ENCODE assay signal across 2 cellular contexts in genomic region chr5:80555099-80555498, GRCh38.
TF ChIP-seq lines count a peak whose summit lies in the region.

No MANE protein-coding gene starts in this region.

TF ChIP-seq in GM23338, 12 proteins besides CTCF, POLR2A, EP300 and RAD21:
- TF ChIP-seq CREB1 (CRISPR knock-in tag; IDR thresholded peaks at IDR 0.05; ENCODE audit: low read depth) (no peak), ETS1 (IDR thresholded peaks at IDR 0.05) (no peak), STAT1 (IDR thresholded peaks at IDR 0.05; ENCODE audit: unreplicated experiment) (no peak), REST (IDR thresholded peaks at IDR 0.05; ENCODE audit: unreplicated experiment) (no peak), JUNB (IDR thresholded peaks at IDR 0.05; ENCODE audit: unreplicated experiment) (no peak), NANOG (IDR thresholded peaks at IDR 0.05; ENCODE audit: borderline replicate concordance) (no peak), ZNF331 (CRISPR knock-in tag; IDR thresholded peaks at IDR 0.05; ENCODE audit: low read depth) (no peak), ZNF462 (CRISPR knock-in tag; IDR thresholded peaks at IDR 0.05) (no peak), ZNF114 (CRISPR knock-in tag; IDR thresholded peaks at IDR 0.05) (no peak), EZH2 (IDR thresholded peaks at IDR 0.05; ENCODE audit: low read depth, unreplicated experiment) (no peak), EZH2phosphoT487 (IDR thresholded peaks at IDR 0.05; ENCODE audit: unreplicated experiment) (no peak), POLR2AphosphoS5 (IDR thresholded peaks at IDR 0.05; ENCODE audit: low read depth) (no peak)

TF ChIP-seq in H1, 55 proteins besides CTCF, POLR2A, EP300 and RAD21:
- TF ChIP-seq SP4 (IDR thresholded peaks at IDR 0.05; ENCODE audit: low read length), result no peak
- TF ChIP-seq PHF8 (conservative IDR thresholded peaks at IDR 0.05; ENCODE audit: low read depth, low read length), result no peak
- no peak for TF ChIP-seq TEAD4 (IDR thresholded peaks at IDR 0.05; ENCODE audit: low read depth, low read length)
- TF ChIP-seq TAF1 (IDR thresholded peaks at IDR 0.05; ENCODE audit: low read depth, low read length), result no peak
- no peak for TF ChIP-seq CTBP2 (IDR thresholded peaks at IDR 0.05; ENCODE audit: borderline replicate concordance, insufficient read depth, insufficient read length, low read length)
- TF ChIP-seq SUZ12 (IDR thresholded peaks at IDR 0.05; ENCODE audit: low read length), result no peak
- no peak for TF ChIP-seq CHD1 (IDR thresholded peaks at IDR 0.05; ENCODE audit: low read depth, low read length)
- no peak for TF ChIP-seq SP1 (IDR thresholded peaks at IDR 0.05; ENCODE audit: low read depth, low read length)
- no peak for TF ChIP-seq BACH1 (IDR thresholded peaks at IDR 0.05; ENCODE audit: low read length)
- no peak for TF ChIP-seq CBX5 (IDR thresholded peaks at IDR 0.05; ENCODE audit: low read depth, low read length)
- no peak for TF ChIP-seq TCF12 (IDR thresholded peaks at IDR 0.05; ENCODE audit: low read depth, low read length)
- no peak for TF ChIP-seq BCL11A (IDR thresholded peaks at IDR 0.05; ENCODE audit: low read depth in 2 of 2, low read length in 2 of 2)
- TF ChIP-seq E2F6 (IDR thresholded peaks at IDR 0.05), result no peak
